Comparison of ENCODE assay signal across 28 cellular contexts in the genomic region with DNA sequence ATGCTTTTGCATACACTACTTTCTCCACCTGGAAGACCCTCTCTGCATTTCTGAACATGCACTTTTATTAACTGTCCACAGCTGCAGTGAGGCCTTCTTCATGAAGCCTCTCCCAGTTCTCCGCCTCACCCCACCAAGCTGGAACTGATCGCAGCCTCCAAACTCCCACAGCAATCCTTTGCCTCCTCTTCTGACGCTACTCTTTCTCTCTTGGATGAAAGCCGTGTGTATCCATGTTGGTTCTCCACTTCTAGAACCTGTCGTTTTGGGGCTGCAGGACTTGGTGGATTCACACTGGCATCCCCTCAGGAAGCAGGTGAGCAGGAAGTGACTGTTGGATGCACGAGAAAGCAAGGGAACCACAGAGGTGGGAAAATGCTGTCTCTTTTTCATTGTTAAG.
DNase-seq lines count a peak whose midpoint lies in the region; ATAC-seq, FAIRE-seq and TF ChIP-seq lines count a peak whose summit lies in the region.
"Had no signal": no experiment of that assay in that cellular context is flagged by ENCODE, and none has a peak within 500 bp of the region (broad histone marks: within the 10 kb centered on the region; RNA-seq: fewer than 3 reads in every experiment).

No MANE protein-coding gene starts in this region.

- H3K4ac ChIP-seq in neuronal stem cell (ENCODE audit: low read length) = no peak overlapping the region

- TF ChIP-seq POLR2A in K562 (conservative IDR thresholded peaks at IDR 0.05) = no peak

- no peaks in the 10 kb centered on the region for H3K4me1 Mint-ChIP-seq in stimulated activated memory B cell treated with anti-CD40 and anti-IgM and Interleukin-4, amounts not matched to agents 10 μg/mL and 1 μg/mL and 100 μg/mL, for 72 hours
- H3K4me1 Mint-ChIP-seq: B cell; CD14-positive monocyte; CD4-positive, alpha-beta memory T cell; CD4-positive, CD25-positive, alpha-beta regulatory T cell; CD8-positive, alpha-beta memory T cell had no signal

- H3K27me3 ChIP-seq in BE2C = no peaks in the 10 kb centered on the region
- no peaks in the 10 kb centered on the region; a peak in 1 of 5 replicates for H3K27me3 ChIP-seq in K562 (ENCODE audit: control insufficient read depth in 2 of 2, insufficient read depth in 2 of 2, low read length in 2 of 2)
- H3K27me3 ChIP-seq in neuronal stem cell (ENCODE audit: control insufficient read depth in 3 of 3, insufficient read depth in 3 of 3, low read depth in 1 of 3, low read length in 3 of 3) = no peaks in the 10 kb centered on the region
- H3K27me3 ChIP-seq: BLaER1 had no signal

- no peak overlapping the region for H2BK15ac ChIP-seq in neuronal stem cell (ENCODE audit: low read length)

- no peak overlapping the region for H4K8ac ChIP-seq in neuronal stem cell (ENCODE audit: low read depth, low read length)

- H3K9me3 ChIP-seq in BE2C (peaks cover 8% of the 10 kb centered on the region), K562 (replicated peaks; ENCODE audit: control insufficient read depth, insufficient read depth, low read depth, low read length) (no peaks in the 10 kb centered on the region), kidney (ENCODE audit: control insufficient read depth in 1 of 2, low read length in 2 of 2) (no peaks in the 10 kb centered on the region), neuronal stem cell (replicated peaks in 1 of 2; ENCODE audit: control insufficient read depth in 2 of 2, insufficient read depth in 1 of 2, low read depth in 1 of 2, low read length in 2 of 2) (no peaks in the 10 kb centered on the region)
- H3K9me3 ChIP-seq: A549, BLaER1 had no signal

- no peaks in the 10 kb centered on the region for H3K9me1 ChIP-seq in K562 (ENCODE audit: control insufficient read depth, insufficient read depth, low read length)

- H2BK12ac ChIP-seq in neuronal stem cell (ENCODE audit: low read length) = no peak overlapping the region

- H3K14ac ChIP-seq in neuronal stem cell (ENCODE audit: low read length) = no peak overlapping the region

- no peak overlapping the region; the same call in 1 of the 2 replicates for H3K4me2 ChIP-seq in K562 (ENCODE audit: insufficient read depth, low read length)
- no peak overlapping the region for H3K4me2 ChIP-seq in neuronal stem cell (ENCODE audit: insufficient read depth, low read length, poor library complexity, severe bottlenecking)
- H3K4me2 ChIP-seq: A549, BLaER1 had no signal

- TF ChIP-seq RAD21 in K562 (CRISPR knock-in tag; conservative IDR thresholded peaks at IDR 0.05 in 1 of 2, IDR thresholded peaks at IDR 0.05 in 1 of 2) = no peak

- CTCF ChIA-PET in K562 (lab: Yijun Ruan, JAX; ENCODE audit: low intra/inter-chr PET ratio) = no interaction called here

- ATAC-seq in K562 = no peak
- ATAC-seq in stimulated activated memory B cell treated with anti-CD40 and anti-IgM and Interleukin-4, amounts not matched to agents 10 μg/mL and 1 μg/mL and 100 μg/mL, for 72 hours = no peak
- ATAC-seq: A549, GM12878 had no signal

- in situ Hi-C loops in K562 (cut with MboI) = no loop called here

- H3K36me3 ChIP-seq in BE2C = no peaks in the 10 kb centered on the region
- H3K36me3 ChIP-seq in K562 (ENCODE audit: control insufficient read depth, insufficient read depth, low read length) = no peaks in the 10 kb centered on the region
- no peaks in the 10 kb centered on the region for H3K36me3 ChIP-seq in kidney (ENCODE audit: control insufficient read depth in 1 of 2, insufficient read depth in 2 of 2, low read length in 2 of 2)
- no peaks in the 10 kb centered on the region for H3K36me3 ChIP-seq in neuronal stem cell (replicated peaks in 1 of 2; ENCODE audit: control insufficient read depth in 2 of 2, insufficient read depth in 2 of 2, low read length in 2 of 2)
- H3K36me3 ChIP-seq: BLaER1 had no signal

- peaks cover 7% of the 10 kb centered on the region for H3K27me3 Mint-ChIP-seq in stimulated activated memory B cell treated with anti-CD40 and anti-IgM and Interleukin-4, amounts not matched to agents 10 μg/mL and 1 μg/mL and 100 μg/mL, for 72 hours
- H3K27me3 Mint-ChIP-seq: B cell; CD4-positive, CD25-positive, alpha-beta regulatory T cell; CD8-positive, alpha-beta memory T cell had no signal

- POLR2A ChIA-PET in K562 (lab: Yijun Ruan, JAX) = no interaction called here

- H3K36me3 Mint-ChIP-seq in stimulated activated memory B cell treated with anti-CD40 and anti-IgM and Interleukin-4, amounts not matched to agents 10 μg/mL and 1 μg/mL and 100 μg/mL, for 72 hours = no peaks in the 10 kb centered on the region
- H3K36me3 Mint-ChIP-seq: CD14-positive monocyte; CD4-positive, alpha-beta memory T cell; CD4-positive, CD25-positive, alpha-beta regulatory T cell; CD8-positive, alpha-beta memory T cell had no signal

- H3K79me1 ChIP-seq in neuronal stem cell (ENCODE audit: low read depth, low read length) = no peaks in the 10 kb centered on the region

- H3K27ac ChIP-seq in K562 (ENCODE audit: extremely low read depth, low read depth, low read length) (no peak overlapping the region), kidney (ENCODE audit: low read depth in 2 of 2, low read length in 2 of 2) (no peak overlapping the region), neuronal stem cell (replicated peaks; ENCODE audit: low read length) (no peak overlapping the region), substantia nigra (ENCODE audit: low read depth, low read length, poor library complexity, severe bottlenecking) (no peak overlapping the region)
- H3K27ac ChIP-seq: 22Rv1, A549, BLaER1 had no signal

- BruUV-seq in K562 (replicated peaks; lab: Mats Ljungman, UMichigan) = no TSS peak

- no peak overlapping the region for H3K4me3 Mint-ChIP-seq in stimulated activated memory B cell treated with anti-CD40 and anti-IgM and Interleukin-4, amounts not matched to agents 10 μg/mL and 1 μg/mL and 100 μg/mL, for 72 hours
- H3K4me3 Mint-ChIP-seq: B cell; CD14-positive monocyte; CD4-positive, alpha-beta memory T cell; CD4-positive, CD25-positive, alpha-beta regulatory T cell; CD8-positive, alpha-beta memory T cell had no signal

- FAIRE-seq in K562 (lab: Jason Lieb, UNC) (no peak), kidney (lab: Jason Lieb, UNC) (no peak)
- FAIRE-seq: A549, GM12878, GM12892, GM18507 had no signal

- 4% methylated on average over 6 of the region's 6 CpGs for WGBS in K562 (ENCODE audit: insufficient coverage, low coverage, missing lambda C conversion rate)
- WGBS in neuronal stem cell (ENCODE audit: extremely low coverage in 2 of 2, insufficient read length in 2 of 2, insufficient replicate concordance in 1 of 2), 2 donors = no CpG with 5 or more reads among the region's 6 CpGs

- H3K4me1 ChIP-seq in BE2C (peaks cover 26% of the 10 kb centered on the region), K562 (replicated peaks in 1 of 2; ENCODE audit: control insufficient read depth in 2 of 2, insufficient read depth in 2 of 2, low read length in 2 of 2) (no peaks in the 10 kb centered on the region), kidney (ENCODE audit: control insufficient read depth in 1 of 2, insufficient read depth in 1 of 2, low read depth in 1 of 2, low read length in 2 of 2) (no peaks in the 10 kb centered on the region), neuronal stem cell (ENCODE audit: control insufficient read depth in 2 of 2, insufficient read depth in 1 of 2, low read depth in 1 of 2, low read length in 2 of 2) (peaks cover 9 to 20% of the 10 kb centered on the region in 2 donors)
- H3K4me1 ChIP-seq: A549 had no signal

- no peak overlapping the region for H4K91ac ChIP-seq in neuronal stem cell (ENCODE audit: low read depth, low read length, poor library complexity)

- intact Hi-C loops in K562 (cut with micrococcal nuclease) (no loop called here), kidney (cut with DNase I) (no loop called here)

- H2BK5ac ChIP-seq in neuronal stem cell (ENCODE audit: low read length) = no peak overlapping the region

- no peak overlapping the region for H3K18ac ChIP-seq in neuronal stem cell (ENCODE audit: low read length)

- no peak overlapping the region for H3K23ac ChIP-seq in neuronal stem cell (ENCODE audit: low read depth, low read length, poor library complexity)

- DNase-seq in BE2C (peak; percentile 97), K562 (ENCODE audit: extremely low read depth in 1 of 4, low spot score in 3 of 4) (no peak), kidney (peak; percentile 8), neuronal stem cell (ENCODE audit: low spot score) (no peak), inferior parietal cortex (ENCODE audit: extremely low spot score) (no peak), substantia nigra (lab: John Stamatoyannopoulos, UW) (no peak)
- DNase-seq: AML-193; C1 segment of cervical spinal cord; CD4-positive, alpha-beta memory T cell; CD4-positive, CD25-positive, alpha-beta regulatory T cell; CD8-positive, alpha-beta memory T cell; COR-L47; DMS 273 treated with DMSO at 0.1 percent for 48 hours; DMS153; DMS53; DMS79; DND-41; EL; GDM1 had no signal

- H3K9me3 Mint-ChIP-seq in stimulated activated memory B cell treated with anti-CD40 and anti-IgM and Interleukin-4, amounts not matched to agents 10 μg/mL and 1 μg/mL and 100 μg/mL, for 72 hours = no peaks in the 10 kb centered on the region
- H3K9me3 Mint-ChIP-seq: CD14-positive monocyte had no signal

- H3K9ac ChIP-seq in K562 (ENCODE audit: insufficient read depth in 1 of 2, low read depth in 2 of 2, low read length in 2 of 2) (no peak overlapping the region), kidney (ENCODE audit: low read length in 2 of 2) (no peak overlapping the region), neuronal stem cell (ENCODE audit: low read depth, low read length, poor library complexity) (no peak overlapping the region)
- H3K9ac ChIP-seq: BLaER1 had no signal

- H3K79me2 ChIP-seq in K562 (ENCODE audit: control insufficient read depth, insufficient read depth, low read length) = no peaks in the 10 kb centered on the region

- peak overlapping the region; percentile 56 for H2BK120ac ChIP-seq in neuronal stem cell (ENCODE audit: low read depth, low read length)

- TF ChIP-seq CTCF in BE2C (IDR thresholded peaks at IDR 0.05; ENCODE audit: low read depth, low read length) (no peak), K562 (IDR thresholded peaks at IDR 0.05 in 2 of 3, conservative IDR thresholded peaks at IDR 0.05 in 1 of 3; ENCODE audit: insufficient read depth in 2 of 3, low read depth in 1 of 3, low read length in 3 of 3) (no peak), kidney (IDR thresholded peaks at IDR 0.05; ENCODE audit: borderline replicate concordance, extremely low read depth, insufficient read depth) (no peak)

- H3K27ac Mint-ChIP-seq in stimulated activated memory B cell treated with anti-CD40 and anti-IgM and Interleukin-4, amounts not matched to agents 10 μg/mL and 1 μg/mL and 100 μg/mL, for 72 hours = no peak overlapping the region
- H3K27ac Mint-ChIP-seq: B cell; CD14-positive monocyte; CD4-positive, alpha-beta memory T cell; CD4-positive, CD25-positive, alpha-beta regulatory T cell; CD8-positive, alpha-beta memory T cell had no signal

- H4K20me1 ChIP-seq in K562 (replicated peaks; ENCODE audit: control insufficient read depth, insufficient read depth, low read length) = no peaks in the 10 kb centered on the region
- H4K20me1 ChIP-seq: BLaER1 had no signal

- no peak for TF ChIP-seq EP300 in K562 (IDR thresholded peaks at IDR 0.05; ENCODE audit: low read length)

- H2AFZ ChIP-seq in K562 (ENCODE audit: low read depth, low read length) (peak overlapping the region; percentile 55), neuronal stem cell (ENCODE audit: low read length) (no peak overlapping the region)

- no peak overlapping the region for H3K4me3 ChIP-seq in BE2C (ENCODE audit: low read depth, low read length)
- no peak overlapping the region for H3K4me3 ChIP-seq in K562
- no peak overlapping the region for H3K4me3 ChIP-seq in kidney (ENCODE audit: low read length in 2 of 2)
- H3K4me3 ChIP-seq in neuronal stem cell (ENCODE audit: low read length in 2 of 2) = no peak overlapping the region
- H3K4me3 ChIP-seq: A549, BLaER1, GM12878 had no signal

- H2AK5ac ChIP-seq in neuronal stem cell (ENCODE audit: low read depth, low read length) = no peak overlapping the region

Comparison
In these comparisons a context has a peak if more than half of its experiments do, and no peak if none do; other contexts are left out.
1. DNase-seq: peak in BE2C (single experiment) and kidney (single experiment); none in K562 (0 of 4), neuronal stem cell (single experiment), inferior parietal cortex (single experiment) and substantia nigra (0 of 49).